Comparison of ENCODE assay signal across 20 cellular contexts in genomic region chr7:155491812-155492211, GRCh38. TPM values are rescaled to one million over a fixed set of nuclear protein-coding genes. Genes with fewer than 3 reads are reported as not detected.
A peak's percentile ranks its signal among the peaks of the same experiment; 100 is the strongest.
DNase-seq lines count a peak whose midpoint lies in the region; ATAC-seq and TF ChIP-seq lines count a peak whose summit lies in the region.
"Had no signal": no experiment of that assay in that cellular context is flagged by ENCODE, and none has a peak within 500 bp of the region (broad histone marks: within the 10 kb centered on the region; RNA-seq: fewer than 3 reads in every experiment).

No MANE protein-coding gene starts in this region.

- CTCF ChIA-PET in CD4-positive, alpha-beta memory T cell (lab: Charles Lee; ENCODE audit: partially characterized antibody) = no interaction called here

- H3K9me3 Mint-ChIP-seq in CD4-positive, alpha-beta memory T cell = peaks cover 0 to 1% (median 0%) of the 10 kb centered on the region in 8 donors
- no peaks in the 10 kb centered on the region for H3K9me3 Mint-ChIP-seq in natural killer cell
- H3K9me3 Mint-ChIP-seq: activated T-cell treated with anti-CD3 and anti-CD28 coated beads, Interleukin-2, amount 50 U/mL, for 72 hours had no signal

- ATAC-seq in natural killer cell (no peak), GM18870 (IDR thresholded peaks at IDR 0.05; ENCODE audit: unreplicated experiment) (no peak)
- ATAC-seq: left colon had no signal

- H3K27me3 Mint-ChIP-seq in CD4-positive, alpha-beta memory T cell = peaks cover 18 to 20% of the 10 kb centered on the region in 2 donors
- H3K27me3 Mint-ChIP-seq in natural killer cell (ENCODE audit: low read depth in 2 of 2) = no peaks in the 10 kb centered on the region

- DNase-seq in CD4-positive, alpha-beta memory T cell = no peak
- DNase-seq in GM23248 = no peak
- no peak for DNase-seq in natural killer cell
- DNase-seq in T-helper 1 cell = no peak
- DNase-seq in GM20000 (ENCODE audit: low spot score) = no peak
- DNase-seq in NCI-H82 (lab: John Stamatoyannopoulos, UW) = no peak
- DNase-seq: activated T-cell treated with anti-CD3 and anti-CD28 coated beads, Interleukin-2, amount 50 U/mL, for 72 hours; AML-193; DMS153; erythroblast; head of caudate nucleus; left colon; NCI-H1694; NCI-H446; right cardiac atrium; Right ventricle myocardium superior; stimulated activated CD4-positive, alpha-beta T cell treated with anti-CD3 and anti-CD28 coated beads, Interleukin-2, amount 100 ng/mL, for 24 hours had no signal

- no peak overlapping the region for H3K27ac ChIP-seq in CD4-positive, alpha-beta memory T cell (ENCODE audit: low read depth, low read length)
- H3K27ac ChIP-seq in GM23248 (no peak overlapping the region), ectodermal cell (ENCODE audit: insufficient read depth, low read depth, low read length, poor library complexity, severe bottlenecking) (no peak overlapping the region)

- intact Hi-C loops in CD4-positive, alpha-beta memory T cell (cut with micrococcal nuclease) = no loop called here
- intact Hi-C loops in natural killer cell (cut with micrococcal nuclease) = no loop called here

- H3K27ac Mint-ChIP-seq in CD4-positive, alpha-beta memory T cell = peak overlapping the region in 1 of 7 donors; percentile 73
- H3K27ac Mint-ChIP-seq in natural killer cell = peak overlapping the region; percentile 68 to 78
- H3K27ac Mint-ChIP-seq: activated T-cell treated with anti-CD3 and anti-CD28 coated beads, Interleukin-2, amount 50 U/mL, for 72 hours had no signal

- no peaks in the 10 kb centered on the region for H3K9me2 ChIP-seq in GM23248 (ENCODE audit: insufficient read depth)

- TF ChIP-seq CTCF in natural killer cell (IDR thresholded peaks at IDR 0.05) = no peak
- TF ChIP-seq CTCF in GM20000 (IDR thresholded peaks at IDR 0.05; ENCODE audit: extremely low read depth, missing control alignments) = no peak

- peaks cover 8% of the 10 kb centered on the region for H3K4me1 ChIP-seq in CD4-positive, alpha-beta memory T cell (ENCODE audit: insufficient read depth, low read length)
- H3K4me1 ChIP-seq in GM23248 (ENCODE audit: insufficient read depth) = no peaks in the 10 kb centered on the region
- H3K4me1 ChIP-seq in ectodermal cell (ENCODE audit: control insufficient read depth, insufficient read depth, low read length) = peaks cover 28% of the 10 kb centered on the region

- 41 to 52% methylated on average over 11 of the region's 11 CpGs for WGBS in GM23248 (ENCODE audit: low coverage in 1 of 2, low lambda C conversion rate in 2 of 2, missing lambda C conversion rate in 2 of 2), 2 experiments
- 53 to 58% methylated on average over 11 of the region's 11 CpGs for whole genome bisulfite sequencing in ectodermal cell, 2 experiments

- H3K4me2 ChIP-seq in GM23248 (ENCODE audit: unreplicated experiment) = no peak overlapping the region

- POLR2A ChIA-PET in CD4-positive, alpha-beta memory T cell (lab: Charles Lee; ENCODE audit: partially characterized antibody) = no interaction called here

- no peaks in the 10 kb centered on the region for H3K27me3 ChIP-seq in CD4-positive, alpha-beta memory T cell (ENCODE audit: insufficient read depth, low read length)
- H3K27me3 ChIP-seq in GM23248 (replicated peaks; ENCODE audit: insufficient read depth) = no peaks in the 10 kb centered on the region; the same call in 1 of the 2 replicates
- H3K27me3 ChIP-seq in ectodermal cell (ENCODE audit: control insufficient read depth, insufficient read depth, low read length, poor library complexity, severe bottlenecking) = peaks cover 89% of the 10 kb centered on the region

- H3K36me3 ChIP-seq in CD4-positive, alpha-beta memory T cell (ENCODE audit: insufficient read depth, low read length) = no peaks in the 10 kb centered on the region
- H3K36me3 ChIP-seq in GM23248 (ENCODE audit: low read depth) (no peaks in the 10 kb centered on the region), ectodermal cell (ENCODE audit: control insufficient read depth, insufficient read depth, low read length) (no peaks in the 10 kb centered on the region)

- no peak overlapping the region for H3K4me3 ChIP-seq in CD4-positive, alpha-beta memory T cell (ENCODE audit: low read length in 2 of 2)
- H3K4me3 ChIP-seq in GM23248 (no peak overlapping the region), ectodermal cell (ENCODE audit: insufficient read depth, low read depth, low read length) (peak overlapping the region; percentile 29)

- no peaks in the 10 kb centered on the region for H3K36me3 Mint-ChIP-seq in CD4-positive, alpha-beta memory T cell
- H3K36me3 Mint-ChIP-seq in natural killer cell = no peaks in the 10 kb centered on the region

- no peak overlapping the region for H3K9ac ChIP-seq in GM23248

- peak overlapping the region in 6 of 8 donors; percentile 17 to 75 (median 58) for H3K4me3 Mint-ChIP-seq in CD4-positive, alpha-beta memory T cell
- H3K4me3 Mint-ChIP-seq in natural killer cell = peak overlapping the region; percentile 89

- in situ Hi-C loops in GM23248 (cut with MboI) = no loop called here

- no peaks in the 10 kb centered on the region for H3F3A ChIP-seq in GM23248 (ENCODE audit: insufficient read depth)

- no peaks in the 10 kb centered on the region for H4K20me1 ChIP-seq in GM23248 (ENCODE audit: insufficient read depth)

- peaks cover 4 to 18% (median 8%) of the 10 kb centered on the region in 4 donors for H3K4me1 Mint-ChIP-seq in CD4-positive, alpha-beta memory T cell
- peaks cover 19 to 20% of the 10 kb centered on the region in 2 donors for H3K4me1 Mint-ChIP-seq in natural killer cell

- H2AFZ ChIP-seq in GM23248 = peak overlapping the region; percentile 94; the same call in 1 of the 2 replicates

- H3K79me2 ChIP-seq in GM23248 (ENCODE audit: insufficient read depth) = no peaks in the 10 kb centered on the region

- no peaks in the 10 kb centered on the region for H3K9me3 ChIP-seq in CD4-positive, alpha-beta memory T cell (ENCODE audit: control insufficient read depth in 1 of 2, low read length in 2 of 2)
- H3K9me3 ChIP-seq in GM23248 (ENCODE audit: low read depth) (no peaks in the 10 kb centered on the region), ectodermal cell (ENCODE audit: control insufficient read depth, low read length) (no peaks in the 10 kb centered on the region)

RNA-seq across cellular contexts. Expression of gene EN2, which starts 33.9 kb away (rescaled TPM):
- not detected for total RNA-seq in CD4-positive, alpha-beta memory T cell
- polyA plus RNA-seq in CD4-positive, alpha-beta memory T cell = not detected
- not detected in 2 replicates for total RNA-seq in GM23248 (2014; rRNA removed; shearing (Covaris generic))
- not detected in 2 replicates for polyA plus RNA-seq in GM23248 (2016; fragmentation: Nextera tagmentation; extraction: Ambion mirVana)
- polyA plus RNA-seq in ectodermal cell (2013, experiment 1 of 4) = not detected
- 0.18 TPM for polyA plus RNA-seq in ectodermal cell (2013, experiment 2 of 4)
- polyA plus RNA-seq in ectodermal cell (2013, experiment 3 of 4) = 0.21 TPM
- polyA plus RNA-seq in ectodermal cell (2013, experiment 4 of 4) = 0.36 TPM
- not detected for total RNA-seq in natural killer cell
- total RNA-seq: activated CD4-positive, alpha-beta T cell treated with anti-CD3 and anti-CD28 coated beads for 36 hours; activated T-cell treated with anti-CD3 and anti-CD28 coated beads, Interleukin-2, amount 50 U/mL, for 72 hours; left colon had no signal

RNA-seq across cellular contexts. Expression of gene CNPY1, which starts 54.5 kb away (rescaled TPM):
- total RNA-seq in CD4-positive, alpha-beta memory T cell = not detected
- polyA plus RNA-seq in CD4-positive, alpha-beta memory T cell = not detected
- total RNA-seq in GM23248 (2014; rRNA removed; shearing (Covaris generic)) = not detected in 2 replicates
- polyA plus RNA-seq in GM23248 (2016; fragmentation: Nextera tagmentation; extraction: Ambion mirVana) = not detected in 2 replicates
- polyA plus RNA-seq in ectodermal cell (2013, experiment 1 of 4) = 0.28 TPM
- not detected for polyA plus RNA-seq in ectodermal cell (2013, experiment 2 of 4)
- polyA plus RNA-seq in ectodermal cell (2013, experiment 3 of 4) = not detected
- polyA plus RNA-seq in ectodermal cell (2013, experiment 4 of 4) = not detected
- total RNA-seq in natural killer cell = not detected
- total RNA-seq: activated CD4-positive, alpha-beta T cell treated with anti-CD3 and anti-CD28 coated beads for 36 hours; activated T-cell treated with anti-CD3 and anti-CD28 coated beads, Interleukin-2, amount 50 U/mL, for 72 hours; left colon; right cardiac atrium; Right ventricle myocardium superior had no signal
- polyA plus RNA-seq: right cardiac atrium had no signal
